Comparison of ENCODE assay signal across 9 cellular contexts in the genomic region with DNA sequence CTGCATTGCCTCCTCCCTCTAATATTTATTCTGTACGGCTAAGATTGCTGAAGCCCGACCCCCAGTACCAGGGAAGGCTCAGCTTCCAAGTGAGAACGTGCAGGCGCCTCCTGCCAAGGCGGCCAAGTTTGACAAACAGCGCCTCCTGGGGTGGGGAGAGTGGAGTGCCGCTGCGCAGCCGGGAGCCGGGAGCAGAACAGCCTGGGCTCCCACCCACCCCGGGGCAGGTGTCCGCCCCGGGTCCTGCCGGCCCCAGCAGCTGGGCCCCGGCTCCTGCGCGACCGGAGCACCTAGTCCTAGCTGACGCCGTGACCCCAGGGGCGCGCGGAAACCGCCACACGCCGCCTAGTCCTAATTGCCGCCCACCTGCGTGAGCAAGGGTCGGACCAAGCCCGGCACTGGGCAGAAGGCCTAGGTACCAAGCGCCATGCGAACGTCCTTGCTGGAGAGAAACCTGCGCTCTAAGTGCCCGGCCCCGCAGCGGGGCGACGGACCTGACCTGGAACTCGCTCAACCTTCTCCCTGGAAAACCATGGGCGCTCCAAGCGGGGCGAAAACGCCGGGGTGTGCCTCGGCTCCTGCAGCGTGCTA. TPM values are rescaled to one million over a fixed set of nuclear protein-coding genes. Genes with fewer than 3 reads are reported as not detected.
A peak's percentile ranks its signal among the peaks of the same experiment; 100 is the strongest.
DNase-seq lines count a peak whose midpoint lies in the region; ATAC-seq, FAIRE-seq and TF ChIP-seq lines count a peak whose summit lies in the region.
"Had no signal": no experiment of that assay in that cellular context is flagged by ENCODE, and none has a peak within 500 bp of the region (broad histone marks: within the 10 kb centered on the region; RNA-seq: fewer than 3 reads in every experiment).

No MANE protein-coding gene starts in this region.

- in situ Hi-C loops in GM12878 (cut with MboI) = no loop called here
- in situ Hi-C loops in HepG2 (cut with HindIII; ENCODE audit: extremely low pct_ligation_motif_present, low pct_unique_long_range_greater_than_20kb) = loop anchor here (25.0 kb wide), 1 partner anchor 1707 kb away; no protein-coding TSS in a partner anchor

- no peak overlapping the region for H3K27ac ChIP-seq in GM12878 (ENCODE audit: control insufficient read depth, insufficient read depth)
- no peak overlapping the region for H3K27ac ChIP-seq in HepG2 (ENCODE audit: extremely low read length, insufficient read depth, low read length)
- no peak overlapping the region for H3K27ac ChIP-seq in vagina

- TF ChIP-seq RAD21 in GM12878 (IDR thresholded peaks at IDR 0.05; ENCODE audit: insufficient read depth, low read depth, low read length) = 0 out of 2 replicates have a peak, but pooled peaks have one; percentile 1
- peak; percentile 44 for TF ChIP-seq RAD21 in HepG2 (CRISPR knock-in tag; IDR thresholded peaks at IDR 0.05)

- peak; percentile 18 to 22 (median 20); a peak in 3 of 6 replicates for TF ChIP-seq CTCF in GM12878 (IDR thresholded peaks at IDR 0.05 in 2 of 3, conservative IDR thresholded peaks at IDR 0.05 in 1 of 3; ENCODE audit: control insufficient read depth in 2 of 3, extremely low read depth in 1 of 3, insufficient read depth in 1 of 3, low read depth in 3 of 3, low read length in 3 of 3)
- TF ChIP-seq CTCF in HepG2 (CRISPR knock-in tag; IDR thresholded peaks at IDR 0.05) = peak; percentile 66
- peak in 2 of 3 experiments; percentile 34 to 39 for TF ChIP-seq CTCF in vagina (IDR thresholded peaks at IDR 0.05)

- H3K79me2 ChIP-seq in GM12878 (ENCODE audit: control insufficient read depth, insufficient read depth, low read length) = no peaks in the 10 kb centered on the region
- H3K79me2 ChIP-seq in HepG2 (ENCODE audit: insufficient read depth, low read length) = no peaks in the 10 kb centered on the region

- H3K4me2 ChIP-seq in GM12878 (ENCODE audit: control insufficient read depth, insufficient read depth) (no peak overlapping the region), HepG2 (ENCODE audit: low read depth, low read length) (no peak overlapping the region)

- POLR2A ChIA-PET in GM12878 (lab: Charles Lee) = no interaction called here
- POLR2A ChIA-PET in HepG2 (lab: Yijun Ruan, JAX) = no interaction called here

- no peaks in the 10 kb centered on the region; the same call in 2 of the 3 replicates for H3K9me3 ChIP-seq in GM12878 (replicated peaks; ENCODE audit: control insufficient read depth, insufficient read depth, low read length)
- no peaks in the 10 kb centered on the region for H3K9me3 ChIP-seq in HepG2 (ENCODE audit: low read length)
- H3K9me3 ChIP-seq in vagina = no peaks in the 10 kb centered on the region

- SMC1A ChIA-PET in GM12878 (lab: Charles Lee; ENCODE audit: uncharacterized antibody, unreplicated experiment) = no interaction called here

- no peak overlapping the region for H3K4me3 ChIP-seq in GM12878
- H3K4me3 ChIP-seq in HepG2 (replicated peaks in 1 of 3; ENCODE audit: insufficient read depth in 1 of 3, low read depth in 2 of 3, low read length in 3 of 3) = no peak overlapping the region
- H3K4me3 ChIP-seq in vagina = peak overlapping the region; percentile 16 to 31

- peak; percentile 74 for DNase-seq in stimulated activated CD4-positive, alpha-beta T cell treated with anti-CD3 and anti-CD28 coated beads, Interleukin-15, amount 100 ng/mL, for 24 hours
- no peak for DNase-seq in stimulated activated CD4-positive, alpha-beta T cell treated with anti-CD3 and anti-CD28 coated beads, Interleukin-12 subunit alpha, Interleukin-12 subunit beta, amount 100 ng/mL, for 4 hours
- DNase-seq in GM12878 (ENCODE audit: low read depth, low spot score) (no peak), HepG2 (ENCODE audit: low spot score) (peak; percentile 9), vagina (ENCODE audit: extremely low spot score in 2 of 2) (no peak), NOMO-1 (lab: John Stamatoyannopoulos, UW; ENCODE audit: unreplicated experiment in 2 of 2) (no peak), HuH-7.5 (ENCODE audit: low spot score) (no peak)
- DNase-seq: activated T-cell treated with anti-CD3 and anti-CD28 coated beads, Interleukin-2, amount 50 U/mL, for 4 hours had no signal

- ATAC-seq in GM12878 = 0 out of 3 replicates have a peak, but pooled peaks have one; percentile 36
- peak; percentile 79 for ATAC-seq in HepG2
- no peak for ATAC-seq in HG03135 (IDR thresholded peaks at IDR 0.05; ENCODE audit: unreplicated experiment)

- H4K20me1 ChIP-seq in GM12878 (ENCODE audit: control insufficient read depth, insufficient read depth) = no peaks in the 10 kb centered on the region
- H4K20me1 ChIP-seq in HepG2 (ENCODE audit: insufficient read depth, low read length) = peaks cover 3% of the 10 kb centered on the region; the same call in 1 of the 2 replicates

- TF ChIP-seq POLR2A in GM12878 (IDR thresholded peaks at IDR 0.05; ENCODE audit: low read depth, low read length) = no peak
- no peak for TF ChIP-seq POLR2A in HepG2 (IDR thresholded peaks at IDR 0.05; ENCODE audit: insufficient read depth in 1 of 2, low read depth in 2 of 2, low read length in 2 of 2)
- no peak for TF ChIP-seq POLR2A in vagina (IDR thresholded peaks at IDR 0.05)

- no peak overlapping the region for H3K9ac ChIP-seq in GM12878 (ENCODE audit: control insufficient read depth, insufficient read depth, low read length)
- H3K9ac ChIP-seq in HepG2 (ENCODE audit: insufficient read depth, low read depth, low read length) = no peak overlapping the region

- H3K36me3 ChIP-seq in GM12878 (ENCODE audit: control insufficient read depth in 2 of 2, insufficient read depth in 2 of 2, low read length in 1 of 2) (no peaks in the 10 kb centered on the region; a peak in 1 of 4 replicates), HepG2 (replicated peaks in 1 of 2; ENCODE audit: control insufficient read depth in 1 of 2, insufficient read depth in 2 of 2, low read length in 2 of 2) (no peaks in the 10 kb centered on the region), vagina (no peaks in the 10 kb centered on the region)

- H3K4me1 ChIP-seq in GM12878 (ENCODE audit: control insufficient read depth, insufficient read depth, low read length) (no peaks in the 10 kb centered on the region), HepG2 (ENCODE audit: insufficient read depth, low read length) (no peaks in the 10 kb centered on the region), vagina (peaks cover 47% of the 10 kb centered on the region)

- FAIRE-seq in GM12878 (lab: Jason Lieb, UNC) = no peak
- FAIRE-seq in HepG2 (lab: Jason Lieb, UNC) = no peak

- BruUV-seq in GM12878 (replicated peaks; lab: Mats Ljungman, UMichigan) = no TSS peak
- BruUV-seq in HepG2 (replicated peaks; lab: Mats Ljungman, UMichigan) = no TSS peak

- H3K27me3 ChIP-seq in GM12878 (replicated peaks in 1 of 2; ENCODE audit: control insufficient read depth in 2 of 2, insufficient read depth in 2 of 2, low read length in 1 of 2) (peaks cover 7 to 26% of the 10 kb centered on the region in 2 experiments), HepG2 (ENCODE audit: control insufficient read depth in 1 of 2, insufficient read depth in 2 of 2, low read length in 2 of 2) (peaks cover 6 to 75% of the 10 kb centered on the region in 2 experiments), vagina (peaks cover 17% of the 10 kb centered on the region)

- H2AFZ ChIP-seq in GM12878 (ENCODE audit: control insufficient read depth, low read depth, low read length) (no peak overlapping the region), HepG2 (ENCODE audit: low read length) (no peak overlapping the region)

- TF ChIP-seq EP300 in GM12878 (IDR thresholded peaks at IDR 0.05; ENCODE audit: borderline replicate concordance in 1 of 2, control insufficient read depth in 1 of 2, low read depth in 2 of 2, low read length in 2 of 2) (no peak), HepG2 (IDR thresholded peaks at IDR 0.05; ENCODE audit: low read depth in 2 of 2, low read length in 2 of 2) (no peak), HepG2 (CRISPR knock-in tag; IDR thresholded peaks at IDR 0.05; ENCODE audit: borderline replicate concordance) (no peak)

- CTCF ChIA-PET in GM12878 (lab: Yijun Ruan, JAX) (no interaction called here), HepG2 (lab: Yijun Ruan, JAX; ENCODE audit: low intra/inter-chr PET ratio, low total read pairs) (interaction anchor here (1.3 kb wide), 1 partner anchor 938 kb away, joined by 3 read pairs; no protein-coding TSS in a partner anchor)

- RAD21 ChIA-PET in GM12878 (lab: Charles Lee; ENCODE audit: unreplicated experiment) = no interaction called here

- intact Hi-C loops in GM12878 (cut with micrococcal nuclease; ENCODE audit: unreplicated experiment) = loop anchor here (5.0 kb wide), 1 partner anchor 937 kb away; no protein-coding TSS in a partner anchor
- intact Hi-C loops in HepG2 (cut with micrococcal nuclease; ENCODE audit: unreplicated experiment) = no loop called here
- intact Hi-C loops in vagina (cut with DNase I) = loop anchor here (10.0 kb wide), 1 partner anchor 274 kb away; no protein-coding TSS in a partner anchor

- 44% methylated on average over 44 of the region's 47 CpGs for WGBS in GM12878 (ENCODE audit: insufficient coverage, insufficient replicate concordance, low lambda C conversion rate, missing lambda C conversion rate)
- 46% methylated on average over 16 of the region's 47 CpGs for WGBS in HepG2 (ENCODE audit: low lambda C conversion rate)

RNA-seq across cellular contexts. Expression of gene EBF3, which starts 5.0 kb away (rescaled TPM):
- total RNA-seq in GM12878 (2013; cell fraction: nucleolus; rRNA removed) = not detected in 2 replicates
- not detected in 2 replicates for total RNA-seq in GM12878 (2014; rRNA removed)
- total RNA-seq in GM12878 (2014; rRNA removed; fragmentation: Illumina TruSeq; extraction: Trizol) = not detected in 2 replicates
- not detected in 2 replicates for total RNA-seq in GM12878 (2021)
- not detected for polyA plus RNA-seq in GM12878 (2011; ENCODE audit: low read depth)
- not detected in 2 replicates for polyA plus RNA-seq in GM12878 (2011; rRNA removed)
- polyA plus RNA-seq in GM12878 (2011; cell fraction: cytosol; rRNA removed) = not detected in 2 replicates
- polyA plus RNA-seq in GM12878 (2011; cell fraction: nucleus; rRNA removed) = not detected in 2 replicates
- 0.03 TPM in 1 of 2 replicates, not detected in the other for polyA plus RNA-seq in GM12878 (2012)
- not detected in 2 replicates for polyA plus RNA-seq in GM12878 (2014; fragmentation: Illumina TruSeq; extraction: Trizol)
- polyA plus RNA-seq in GM12878 (2014; fragmentation: Nextera tagmentation; extraction: Ambion mirVana) = not detected
- polyA plus RNA-seq in GM12878 (2014; rRNA removed) = not detected in 2 replicates
- polyA plus RNA-seq in GM12878 (2016; fragmentation: Nextera tagmentation; extraction: Ambion mirVana) = not detected
- polyA minus RNA-seq in GM12878 (2011; rRNA and poly(A)+ RNA removed) = not detected in 2 replicates
- not detected in 2 replicates for polyA minus RNA-seq in GM12878 (2011; cell fraction: cytosol; rRNA and poly(A)+ RNA removed)
- polyA minus RNA-seq in GM12878 (2011; cell fraction: nucleus; rRNA and poly(A)+ RNA removed) = not detected in 2 replicates
- not detected in 2 replicates for total RNA-seq in HepG2 (2016; rRNA removed; fragmentation: Illumina TruSeq; extraction: Trizol)
- not detected in 2 replicates for total RNA-seq in HepG2 (2016; cell fraction: cytosol; rRNA removed; fragmentation: Illumina TruSeq; extraction: Trizol; ENCODE audit: low read depth)
- not detected in 2 replicates for total RNA-seq in HepG2 (2016; cell fraction: insoluble cytoplasmic fraction; rRNA removed; fragmentation: Illumina TruSeq; extraction: Trizol)
- not detected in 2 replicates for total RNA-seq in HepG2 (2016; cell fraction: membrane; rRNA removed; fragmentation: Illumina TruSeq; extraction: Trizol)
- not detected in 2 replicates for total RNA-seq in HepG2 (2016; cell fraction: nucleus; rRNA removed; fragmentation: Illumina TruSeq; extraction: Trizol)
- polyA plus RNA-seq in HepG2 (2011; rRNA removed) = not detected in 2 replicates
- not detected in 2 replicates for polyA plus RNA-seq in HepG2 (2011; cell fraction: cytosol; rRNA removed)
- not detected in 2 replicates for polyA plus RNA-seq in HepG2 (2011; cell fraction: nucleus; rRNA removed)
- 0.13 and 0.16 TPM in 2 replicates for polyA plus RNA-seq in HepG2 (2012)
- not detected in 2 replicates for polyA plus RNA-seq in HepG2 (2016; cell fraction: cytosol; fragmentation: Illumina TruSeq; extraction: Trizol; ENCODE audit: low read depth)
- not detected in 2 replicates for polyA plus RNA-seq in HepG2 (2016; cell fraction: insoluble cytoplasmic fraction; fragmentation: Illumina TruSeq; extraction: Trizol; ENCODE audit: low read depth)
- not detected in 2 replicates for polyA plus RNA-seq in HepG2 (2016; cell fraction: membrane; fragmentation: Illumina TruSeq; extraction: Trizol; ENCODE audit: low read depth)
- polyA plus RNA-seq in HepG2 (2016; cell fraction: nucleus; fragmentation: Illumina TruSeq; extraction: Trizol; ENCODE audit: insufficient read depth, low read depth) = not detected in 2 replicates
- not detected in 2 replicates for polyA minus RNA-seq in HepG2 (2011; rRNA and poly(A)+ RNA removed; ENCODE audit: low replicate concordance)
- not detected in 2 replicates for polyA minus RNA-seq in HepG2 (2011; cell fraction: cytosol; rRNA and poly(A)+ RNA removed)
- polyA minus RNA-seq in HepG2 (2011; cell fraction: nucleus; rRNA and poly(A)+ RNA removed) = not detected in 2 replicates
- total RNA-seq in vagina = 10.6 TPM
- total RNA-seq: activated T-cell treated with anti-CD3 and anti-CD28 coated beads, Interleukin-2, amount 50 U/mL, for 4 hours had no signal

Comparison
In these comparisons a context has a peak if more than half of its experiments do, and no peak if none do; other contexts are left out.
1. DNase-seq: peak in stimulated activated CD4-positive, alpha-beta T cell treated with anti-CD3 and anti-CD28 coated beads, Interleukin-15, amount 100 ng/mL, for 24 hours (single experiment) and HepG2 (single experiment); none in stimulated activated CD4-positive, alpha-beta T cell treated with anti-CD3 and anti-CD28 coated beads, Interleukin-12 subunit alpha, Interleukin-12 subunit beta, amount 100 ng/mL, for 4 hours (single experiment), GM12878 (single experiment), vagina (0 of 2), NOMO-1 (0 of 2) and HuH-7.5 (single experiment).
2. H3K4me3 ChIP-seq: peak in vagina (2 of 2); none in GM12878 (single experiment) and HepG2 (0 of 3).
3. RNA of gene EBF3, which starts 5.0 kb away (total RNA-seq): 10.6 TPM in vagina (single experiment); not detected in GM12878 and not detected in HepG2; every median in the first group is over 10 times any median in the second.
4. Peak in every context shown above with its lines, with median percentiles within 50 percentile points of each other: CTCF ChIP-seq.